ENCODE assay signal across 9 cellular contexts in the genomic region with DNA sequence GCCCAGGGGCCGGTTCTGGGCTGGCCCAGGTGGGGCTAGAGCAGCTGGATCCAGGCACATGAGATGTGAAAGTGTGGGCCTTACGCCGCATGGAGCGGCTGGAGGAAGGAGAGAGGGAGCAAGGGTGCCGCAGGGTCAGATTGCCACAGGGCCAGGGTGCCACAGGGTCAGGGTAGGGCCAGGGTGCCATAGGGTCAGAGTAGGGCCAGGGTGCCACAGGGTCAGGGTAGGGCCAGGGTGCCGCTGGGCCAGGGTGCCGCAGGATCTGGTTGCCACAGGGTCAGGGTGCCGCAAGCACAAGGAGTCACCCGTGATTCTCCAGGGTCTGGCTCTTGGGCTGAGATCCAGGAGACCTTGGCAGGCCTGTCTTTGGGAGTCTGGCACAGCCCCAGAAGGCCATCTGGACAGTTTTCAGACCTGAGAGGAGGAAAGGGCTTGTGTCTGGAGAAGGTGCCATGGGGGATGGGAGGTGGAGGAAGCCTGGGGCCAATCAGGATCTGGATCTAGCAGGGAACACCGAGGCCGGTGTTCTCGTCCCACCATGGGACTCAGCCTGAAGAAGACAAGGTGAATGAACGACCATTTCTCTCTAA. TPM values are rescaled to one million over a fixed set of nuclear protein-coding genes. Genes with fewer than 3 reads are reported as not detected.
DNase-seq lines count a peak whose midpoint lies in the region; ATAC-seq lines count a peak whose summit lies in the region.
"Had no signal": no experiment of that assay in that cellular context is flagged by ENCODE, and none has a peak within 500 bp of the region (broad histone marks: within the 10 kb centered on the region; RNA-seq: fewer than 3 reads in every experiment).

No MANE protein-coding gene starts in this region.

- peak; percentile 0 for DNase-seq in stimulated activated CD4-positive, alpha-beta T cell treated with anti-CD3 and anti-CD28 coated beads, Interleukin-15, amount 100 ng/mL, for 24 hours
- no peak for DNase-seq in stimulated activated CD4-positive, alpha-beta T cell treated with anti-CD3 and anti-CD28 coated beads, Interleukin-12 subunit alpha, Interleukin-12 subunit beta, amount 100 ng/mL, for 4 hours
- DNase-seq in effector memory CD4-positive, alpha-beta T cell, result no peak
- no peak for DNase-seq in naive thymus-derived CD8-positive, alpha-beta T cell
- DNase-seq in activated CD4-positive, alpha-beta T cell treated with anti-CD3 and anti-CD28 coated beads, Interleukin-2, amount 50 U/mL, for 1 hour, result no peak
- DNase-seq in HuH-7.5 (ENCODE audit: low spot score), result no peak
- no peak for DNase-seq in NCI-H2029 (lab: John Stamatoyannopoulos, UW)
- DNase-seq in stimulated activated CD4-positive, alpha-beta T cell treated with anti-CD3 and anti-CD28 coated beads, Interleukin-4, amount 100 ng/mL, for 4 hours, result no peak

- H3K9me3 ChIP-seq in effector memory CD4-positive, alpha-beta T cell (ENCODE audit: control insufficient read depth, low read length), result no peaks in the 10 kb centered on the region
- H3K9me3 ChIP-seq: mucosa of descending colon had no signal

- H3K27ac Mint-ChIP-seq in naive thymus-derived CD8-positive, alpha-beta T cell, result peak overlapping the region; percentile 40 to 90 (median 68)

- ATAC-seq in naive thymus-derived CD8-positive, alpha-beta T cell, result no peak
- ATAC-seq: mucosa of descending colon had no signal

- no peaks in the 10 kb centered on the region for H3K4me1 ChIP-seq in effector memory CD4-positive, alpha-beta T cell (ENCODE audit: control insufficient read depth, insufficient read depth, low read length, poor library complexity, severe bottlenecking)

- no peak overlapping the region for H3K4me3 ChIP-seq in effector memory CD4-positive, alpha-beta T cell (ENCODE audit: insufficient read depth, low read depth, low read length, poor library complexity, severe bottlenecking)
- H3K4me3 ChIP-seq: mucosa of descending colon had no signal

- no peaks in the 10 kb centered on the region for H3K27me3 Mint-ChIP-seq in naive thymus-derived CD8-positive, alpha-beta T cell

- POLR2A ChIA-PET in naive thymus-derived CD8-positive, alpha-beta T cell (lab: Charles Lee), result interaction anchor here (0.6 to 1.8 kb wide), 4 partner anchors 11 to 314 kb away, joined by 3 to 5 read pairs (median 4); a partner anchor contains a TSS

- no peaks in the 10 kb centered on the region for H3K27me3 ChIP-seq in effector memory CD4-positive, alpha-beta T cell (replicated peaks; ENCODE audit: control insufficient read depth, insufficient read depth, low read length, poor library complexity, severe bottlenecking)

- H3K36me3 Mint-ChIP-seq in naive thymus-derived CD8-positive, alpha-beta T cell, result peaks cover 0 to 70% (median 5%) of the 10 kb centered on the region in 3 donors

- H3K4me3 Mint-ChIP-seq in naive thymus-derived CD8-positive, alpha-beta T cell, result no peak overlapping the region

- H3K36me3 ChIP-seq in effector memory CD4-positive, alpha-beta T cell (ENCODE audit: control insufficient read depth, insufficient read depth, low read length), result peaks cover 75% of the 10 kb centered on the region

- peak overlapping the region; percentile 24 for H3K27ac ChIP-seq in effector memory CD4-positive, alpha-beta T cell (ENCODE audit: insufficient read depth, low read length, poor library complexity, severe bottlenecking)

- H3K4me1 Mint-ChIP-seq in naive thymus-derived CD8-positive, alpha-beta T cell, result peaks cover 20 to 69% (median 39%) of the 10 kb centered on the region in 4 donors

- H3K9me3 Mint-ChIP-seq in naive thymus-derived CD8-positive, alpha-beta T cell, result no peaks in the 10 kb centered on the region

RNA-seq across cellular contexts. Expression of a gene that starts 42.5 kb away (rescaled TPM):
- total RNA-seq in naive thymus-derived CD8-positive, alpha-beta T cell, result 100 to 1,000 TPM; 103 to 107 TPM
- 10 to 100 TPM; 50.1 to 53.1 (median 52.0) TPM for polyA plus RNA-seq in naive thymus-derived CD8-positive, alpha-beta T cell

RNA-seq across cellular contexts. Expression of a gene that starts 54.9 kb away (rescaled TPM):
- total RNA-seq in naive thymus-derived CD8-positive, alpha-beta T cell, result under 1 TPM in 1 of 2 experiments, not detected in 1; 0.22 TPM
- polyA plus RNA-seq in naive thymus-derived CD8-positive, alpha-beta T cell, result not detected
- total RNA-seq: mucosa of descending colon had no signal

RNA-seq across cellular contexts. Expression of a gene that starts 58.8 kb away (rescaled TPM):
- total RNA-seq in naive thymus-derived CD8-positive, alpha-beta T cell, result 1,000 to 10,000 TPM; 1,755 to 1,793 TPM
- 1,000 to 10,000 TPM; 1,506 to 1,897 (median 1,688) TPM for polyA plus RNA-seq in naive thymus-derived CD8-positive, alpha-beta T cell
